Comparison of ENCODE assay signal across 9 cellular contexts in the genomic region with DNA sequence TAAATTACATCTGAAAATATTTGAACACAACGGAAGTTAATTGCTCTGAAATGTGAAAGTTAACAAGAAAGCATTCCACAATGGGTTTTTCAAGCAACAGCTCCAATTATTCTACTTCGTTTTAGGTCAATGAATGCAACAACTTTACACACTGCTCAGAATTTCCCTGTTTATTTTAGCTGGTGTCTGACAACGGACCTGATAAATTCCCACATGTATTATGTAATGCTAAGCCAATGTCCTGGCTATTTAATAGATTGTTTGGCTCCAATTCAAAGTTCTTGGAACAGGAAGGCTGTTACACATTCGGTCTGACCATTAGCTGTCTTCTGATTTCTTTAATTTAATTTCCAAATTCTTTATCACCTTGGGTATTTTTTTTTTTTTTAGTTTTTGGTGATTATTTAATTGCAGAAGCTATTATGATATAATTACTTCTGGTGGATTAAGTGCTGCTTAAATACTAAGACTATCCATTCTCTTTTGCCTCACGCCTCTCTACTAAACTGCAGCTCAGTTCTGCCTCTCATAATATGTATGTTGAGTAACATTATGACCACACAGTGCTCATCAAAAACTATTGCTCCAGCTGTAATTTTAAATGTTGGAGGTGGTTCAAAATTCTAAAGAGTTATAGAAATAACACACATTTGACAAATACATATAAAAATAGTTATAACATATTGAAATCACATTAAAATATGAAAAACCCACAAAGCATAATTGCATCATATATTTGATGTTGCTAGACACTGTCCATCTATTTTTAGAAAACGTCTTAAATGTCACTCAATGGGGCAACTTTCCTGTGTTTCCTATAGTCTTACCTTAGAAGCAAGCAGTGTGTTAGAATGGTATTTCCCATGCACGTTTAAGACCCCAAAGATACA. TPM values are rescaled to one million over a fixed set of nuclear protein-coding genes. Genes with fewer than 3 reads are reported as not detected.
DNase-seq lines count a peak whose midpoint lies in the region; ATAC-seq and TF ChIP-seq lines count a peak whose summit lies in the region.
"Had no signal": no experiment of that assay in that cellular context is flagged by ENCODE, and none has a peak within 500 bp of the region (broad histone marks: within the 10 kb centered on the region; RNA-seq: fewer than 3 reads in every experiment).

No MANE protein-coding gene starts in this region.

- CTCF ChIA-PET in Panc1 (lab: Charles Lee): interaction anchor here (0.6 kb wide), 1 partner anchor 95 kb away, joined by 4 read pairs; no protein-coding TSS in a partner anchor

- BruUV-seq in Panc1 (replicated peaks; lab: Mats Ljungman, UMichigan): no TSS peak

- H3K27ac ChIP-seq in Panc1 (ENCODE audit: low read length): peak overlapping the region; percentile 91

- in situ Hi-C loops in Panc1 (cut with HindIII; ENCODE audit: low pct_unique_long_range_greater_than_20kb, low sequenced_read_pairs) (no loop called here), GM13976 (cut with MboI; ENCODE audit: low sequenced_read_pairs, unreplicated experiment) (loop anchor here (10.0 kb wide), 2 partner anchors 90 to 610 kb away; no protein-coding TSS in a partner anchor)

- H3K4me3 ChIP-seq in GM12865 (ENCODE audit: low read depth, low read length) (peak overlapping the region; percentile 85), Panc1 (ENCODE audit: low read depth in 2 of 2, low read length in 2 of 2) (peak overlapping the region; percentile 3 to 23; a peak in 3 of 4 replicates), fibroblast of mammary gland (ENCODE audit: control insufficient read depth, low read depth, low read length) (no peak overlapping the region), mucosa of descending colon (no peak overlapping the region)

- ATAC-seq in Panc1: peak; percentile 62; the same call in 1 of the 2 replicates
- no peak for ATAC-seq in mucosa of descending colon
- ATAC-seq in GM21367 (IDR thresholded peaks at IDR 0.05; ENCODE audit: unreplicated experiment): no peak

- H3K9me3 ChIP-seq in Panc1 (ENCODE audit: control insufficient read depth, insufficient read depth, low read depth, low read length) (no peaks in the 10 kb centered on the region), mucosa of descending colon (no peaks in the 10 kb centered on the region)

- no peak for DNase-seq in GM12865 (ENCODE audit: low read depth)
- no peak for DNase-seq in Panc1 (ENCODE audit: low read depth, low spot score)
- DNase-seq in fibroblast of mammary gland (ENCODE audit: low read depth): peak; percentile 64
- peak; percentile 91 for DNase-seq in renal cortical epithelial cell (ENCODE audit: low read depth)
- DNase-seq in ureter (ENCODE audit: low spot score): no peak
- no peak for DNase-seq in GM13976 (ENCODE audit: low spot score)
- DNase-seq in mucosa of descending colon: no peak
- DNase-seq: NCI-H2171 had no signal

- H3K4me1 ChIP-seq in Panc1 (ENCODE audit: control insufficient read depth, insufficient read depth, low read length) (peaks cover 32% of the 10 kb centered on the region), mucosa of descending colon (ENCODE audit: low read depth) (no peaks in the 10 kb centered on the region)

- H3K36me3 ChIP-seq in Panc1 (ENCODE audit: control insufficient read depth, insufficient read depth, low read length) (no peaks in the 10 kb centered on the region; the same call in 1 of the 2 replicates), mucosa of descending colon (ENCODE audit: low read depth) (no peaks in the 10 kb centered on the region)

- H3K27me3 ChIP-seq in Panc1 (ENCODE audit: control insufficient read depth, insufficient read depth, low read length): no peaks in the 10 kb centered on the region

- POLR2A ChIA-PET in Panc1 (lab: Charles Lee): no interaction called here

- intact Hi-C loops in Panc1 (cut with micrococcal nuclease; ENCODE audit: unreplicated experiment): loop anchor here (5.0 kb wide), 1 partner anchor 57 kb away; the partner anchor contains the start of gene MEF2C
- intact Hi-C loops in mucosa of descending colon (cut with DNase I, micrococcal nuclease): no loop called here

- no peak for TF ChIP-seq CTCF in GM12865 (IDR thresholded peaks at IDR 0.05; ENCODE audit: insufficient read depth, low read depth, low read length, missing control alignments)
- TF ChIP-seq CTCF in Panc1 (IDR thresholded peaks at IDR 0.05): no peak
- TF ChIP-seq CTCF in fibroblast of mammary gland (conservative IDR thresholded peaks at IDR 0.05; ENCODE audit: control insufficient read depth, insufficient read depth, low read depth, low read length): no peak
- TF ChIP-seq CTCF in GM13976 (IDR thresholded peaks at IDR 0.05; ENCODE audit: borderline replicate concordance, control extremely low read depth, extremely low read depth, insufficient read depth, missing control alignments): no peak
- no peak for TF ChIP-seq CTCF in mucosa of descending colon (IDR thresholded peaks at IDR 0.05)

RNA-seq across cellular contexts. Expression of gene MEF2C, which starts 57.8 kb away (rescaled TPM):
- total RNA-seq in Panc1 (2021; ENCODE audit: unreplicated experiment): 9.9 TPM
- 6.6 TPM for polyA plus RNA-seq in Panc1 (2012; ENCODE audit: insufficient read length)
- 1.8 and 8.3 TPM in 2 replicates for total RNA-seq in renal cortical epithelial cell
- 57.7 TPM for total RNA-seq in ureter
- total RNA-seq in mucosa of descending colon: 10 to 100 TPM; 19.3 to 44.0 (median 32.6) TPM

Comparison
In these comparisons a context has a peak if more than half of its experiments do, and no peak if none do; other contexts are left out.
1. DNase-seq: peak in fibroblast of mammary gland (single experiment) and renal cortical epithelial cell (single experiment); none in GM12865 (single experiment), Panc1 (single experiment), ureter (single experiment), GM13976 (single experiment) and mucosa of descending colon (0 of 3).
2. H3K4me3 ChIP-seq: peak in GM12865 (single experiment) and Panc1 (2 of 2); none in fibroblast of mammary gland (single experiment) and mucosa of descending colon (single experiment).